20 cellular contexts compared by ENCODE assay signal in genomic region chr1:56541408-56541807, GRCh38. TPM values are rescaled to one million over a fixed set of nuclear protein-coding genes. Genes with fewer than 3 reads are reported as not detected.
"Had no signal": no experiment of that assay in that cellular context is flagged by ENCODE, and none has a peak within 500 bp of the region (broad histone marks: within the 10 kb centered on the region; RNA-seq: fewer than 3 reads in every experiment).

No MANE protein-coding gene starts in this region.

- H3K4me3 ChIP-seq: skin epidermis, upper lobe of right lung had no signal

- H3K27me3 ChIP-seq: upper lobe of right lung had no signal

- DNase-seq: activated CD4-positive, alpha-beta T cell treated with anti-CD3 and anti-CD28 coated beads for 1 hour; activated CD4-positive, alpha-beta T cell treated with anti-CD3 and anti-CD28 coated beads, Interleukin-2, amount 10 ng/mL, durations not matched to agents 7 days and 5 days; activated CD8-positive, alpha-beta T cell treated with anti-CD3 and anti-CD28 coated beads for 36 hours; activated naive CD8-positive, alpha-beta T cell treated with anti-CD3 and anti-CD28 coated beads, Interleukin-2, amount 50 U/mL, for 24 hours; activated T-cell treated with anti-CD3 and anti-CD28 coated beads, Interleukin-2, amount 50 U/mL, for 48 hours; amygdala; effector CD8-positive, alpha-beta T cell; foreskin fibroblast; left ventricle myocardium superior; posterior cingulate gyrus; stimulated activated CD4-positive, alpha-beta T cell treated with anti-CD3 and anti-CD28 coated beads, Interleukin-12 subunit alpha, Interleukin-12 subunit beta, amount 100 ng/mL, for 4 hours; stimulated activated CD4-positive, alpha-beta T cell treated with anti-CD3 and anti-CD28 coated beads, Interleukin-4, amount 100 ng/mL, for 24 hours; stimulated activated naive CD8-positive, alpha-beta T cell treated with anti-CD3 and anti-CD28 coated beads, Interleukin-15, amount 100 ng/mL, for 72 hours; substantia nigra; T-helper 2 cell; upper lobe of right lung had no signal

- H3K9me3 ChIP-seq: upper lobe of right lung had no signal

- ATAC-seq: activated CD8-positive, alpha-beta T cell treated with anti-CD3 and anti-CD28 coated beads for 36 hours; activated naive CD8-positive, alpha-beta T cell treated with anti-CD3 and anti-CD28 coated beads, Interleukin-2, amount 50 U/mL, for 24 hours; left ventricle myocardium superior; sciatic nerve; stimulated activated memory B cell treated with anti-CD40 and anti-IgM and Interleukin-4, amounts not matched to agents 10 μg/mL and 1 μg/mL and 100 μg/mL, for 72 hours; stimulated activated naive CD8-positive, alpha-beta T cell treated with anti-CD3 and anti-CD28 coated beads, Interleukin-15, amount 100 ng/mL, for 72 hours; upper lobe of right lung had no signal

- H3K27ac ChIP-seq: skin epidermis, upper lobe of right lung had no signal

RNA-seq across cellular contexts. Expression of gene PLPP3, which starts 38.0 kb away (rescaled TPM):
- total RNA-seq: activated CD4-positive, alpha-beta T cell treated with anti-CD3 and anti-CD28 coated beads, Interleukin-2, amount 10 ng/mL, durations not matched to agents 7 days and 5 days; activated CD8-positive, alpha-beta T cell treated with anti-CD3 and anti-CD28 coated beads for 36 hours; activated T-helper 2 cell treated with anti-CD3 and anti-CD28 coated beads, Interferon-gamma antibody, Interleukin-2, Interleukin-4, amounts not matched to agents 10 μg/mL and 5 μg/mL and 100 μg/mL, durations not matched to agents 14 hours and 24 hours and 36 hours had no signal
